Comparison of ENCODE assay signal across 8 cellular contexts in genomic region chr19:6739390-6739883, GRCh38. TPM values are rescaled to one million over a fixed set of nuclear protein-coding genes. Genes with fewer than 3 reads are reported as not detected.
DNase-seq lines count a peak whose midpoint lies in the region; ATAC-seq and TF ChIP-seq lines count a peak whose summit lies in the region.

Gene TRIP10, plus strand, starts transcription at chr19:6739680. Its CDS starts 82 bp downstream, at chr19:6739762.

- peak within 1 kb of the TSS; percentile 98 for H3K4me2 ChIP-seq in HCT116 (ENCODE audit: low read length)

- 0% methylated on average over 8 to 16 of the region's 47 CpGs for WGBS in esophagus squamous epithelium, 2 donors

- no peak for TF ChIP-seq POLR2A in HCT116 (IDR thresholded peaks at IDR 0.05; ENCODE audit: borderline replicate concordance, extremely low read depth, insufficient read depth, insufficient read length)
- peak in 3 of 4 donors; percentile 15 to 84 (median 59) for TF ChIP-seq POLR2A in esophagus squamous epithelium (IDR thresholded peaks at IDR 0.05)

- peak within 1 kb of the TSS; percentile 82 for H3K4me3 ChIP-seq in AG04450 (ENCODE audit: low read depth, low read length)
- H3K4me3 ChIP-seq in HCT116 (replicated peaks in 1 of 2; ENCODE audit: low read depth in 1 of 2, low read length in 2 of 2) = peak within 1 kb of the TSS; percentile 95 to 99
- peak within 1 kb of the TSS; percentile 81 to 95 (median 88) for H3K4me3 ChIP-seq in esophagus squamous epithelium
- H3K4me3 ChIP-seq in muscle layer of colon (ENCODE audit: low read depth in 1 of 2, low read length in 2 of 2) = peak within 1 kb of the TSS; percentile 87 to 95

- intact Hi-C loops in HCT116 (cut with micrococcal nuclease) = loop anchor here (1.0 to 5.0 kb wide), 3 partner anchors 28 to 367 kb away; partner anchors contain the start of genes ALKBH7 and SH2D3A
- intact Hi-C loops in esophagus squamous epithelium (cut with DNase I) = no loop called here

- no peaks in the 10 kb centered on the region for H3K27me3 ChIP-seq in AG04450 (ENCODE audit: control insufficient read depth, insufficient read depth, low read length)
- no peaks in the 10 kb centered on the region for H3K27me3 ChIP-seq in HCT116 (ENCODE audit: insufficient read depth, low read length)
- no peaks in the 10 kb centered on the region for H3K27me3 ChIP-seq in esophagus squamous epithelium
- no peaks in the 10 kb centered on the region for H3K27me3 ChIP-seq in muscle layer of colon (ENCODE audit: control insufficient read depth in 1 of 2, insufficient read depth in 2 of 2, low read length in 2 of 2)

- RAD21 ChIA-PET in HCT116 (lab: Charles Lee; ENCODE audit: low non-redundant PET in 1 of 2, low total read pairs in 2 of 2, uncharacterized antibody in 2 of 2, unreplicated experiment in 2 of 2) = interaction anchor here in 1 of 2 experiments (2.3 kb wide), 1 partner anchor 124 kb away, joined by 16 read pairs; no protein-coding TSS in a partner anchor

- no TSS peak for BruUV-seq in HCT116 (replicated peaks; lab: Mats Ljungman, UMichigan)

- peak within 1 kb of the TSS; percentile 37 for H2AFZ ChIP-seq in HCT116 (ENCODE audit: low read depth, low read length, poor library complexity, severe bottlenecking)

- ATAC-seq in HCT116 = peak; percentile 2
- no peak for ATAC-seq in HG03025 (IDR thresholded peaks at IDR 0.05; ENCODE audit: low FRiP score, unreplicated experiment)

- peak within 1 kb of the TSS; percentile 99 for H3K9ac ChIP-seq in HCT116 (ENCODE audit: low read length)
- peak within 1 kb of the TSS; percentile 80 for H3K9ac ChIP-seq in muscle layer of colon (ENCODE audit: low read length)

- TF ChIP-seq CTCF in AG04450 (IDR thresholded peaks at IDR 0.05; ENCODE audit: low read depth, low read length) = no peak
- TF ChIP-seq CTCF in HCT116 (IDR thresholded peaks at IDR 0.05 in 2 of 3, conservative IDR thresholded peaks at IDR 0.05 in 1 of 3; ENCODE audit: borderline replicate concordance in 1 of 3, insufficient read depth in 1 of 3, low read depth in 2 of 3, low read length in 2 of 3) = no peak
- TF ChIP-seq CTCF in esophagus squamous epithelium (IDR thresholded peaks at IDR 0.05) = no peak

- POLR2A ChIA-PET in AG04450 (lab: Yijun Ruan, JAX) = no interaction called here
- POLR2A ChIA-PET in HCT116 (lab: Charles Lee) = interaction anchor here (1.8 kb wide), 1 partner anchor 89 kb away, joined by 5 read pairs; no protein-coding TSS in a partner anchor

- H3K9me2 ChIP-seq in HCT116 (ENCODE audit: insufficient read depth) = no peaks in the 10 kb centered on the region

- CTCF ChIA-PET in AG04450 (lab: Charles Lee) = interaction anchor here (2.3 to 2.7 kb wide), 2 partner anchors 30 to 124 kb away, joined by 14 to 33 read pairs; no protein-coding TSS in a partner anchor
- CTCF ChIA-PET in HCT116 (lab: Charles Lee) = interaction anchor here (1.4 to 3.9 kb wide), 2 partner anchors 29 to 123 kb away, joined by 6 to 91 read pairs; no protein-coding TSS in a partner anchor

- TF ChIP-seq RAD21 in HCT116 (IDR thresholded peaks at IDR 0.05; ENCODE audit: low read depth) = no peak

- H3K4me1 ChIP-seq in HCT116 (ENCODE audit: control insufficient read depth in 1 of 2, insufficient read depth in 2 of 2, low read length in 2 of 2) (peaks cover 50 to 64% of the 10 kb centered on the region in 2 experiments), esophagus squamous epithelium (peaks cover 36 to 78% (median 52%) of the 10 kb centered on the region in 3 donors), muscle layer of colon (ENCODE audit: insufficient read depth, low read length) (peaks cover 40% of the 10 kb centered on the region)

- H3K36me3 ChIP-seq in HCT116 (ENCODE audit: control insufficient read depth in 1 of 2, insufficient read depth in 2 of 2, low read length in 2 of 2) (peaks cover 9 to 15% of the 10 kb centered on the region in 2 experiments; a peak in 3 of 4 replicates), esophagus squamous epithelium (peaks cover 0 to 41% (median 12%) of the 10 kb centered on the region in 3 donors), muscle layer of colon (ENCODE audit: insufficient read depth, low read length) (peaks cover 15% of the 10 kb centered on the region)

- H4K20me1 ChIP-seq in HCT116 (ENCODE audit: insufficient read depth) = no peaks in the 10 kb centered on the region

- H3K9me3 ChIP-seq in AG04450 (ENCODE audit: control insufficient read depth, insufficient read depth, low read length) (no peaks in the 10 kb centered on the region; the same call in 1 of the 2 replicates), HCT116 (ENCODE audit: control insufficient read depth in 1 of 2, insufficient read depth in 1 of 2, low read depth in 1 of 2, low read length in 2 of 2) (no peaks in the 10 kb centered on the region), esophagus squamous epithelium (no peaks in the 10 kb centered on the region), muscle layer of colon (ENCODE audit: low read length) (no peaks in the 10 kb centered on the region)

- H3K27ac ChIP-seq in AG04450 (ENCODE audit: low read depth, low read length) (peak within 1 kb of the TSS; percentile 33), HCT116 (ENCODE audit: low read depth, low read length) (peak within 1 kb of the TSS; percentile 90), esophagus squamous epithelium (peak within 1 kb of the TSS; percentile 96 to 99 (median 98)), muscle layer of colon (ENCODE audit: low read depth, low read length) (peak within 1 kb of the TSS; percentile 98)

- DNase-seq in AG04450 (ENCODE audit: low read depth, low spot score) (no peak), HCT116 (ENCODE audit: low read depth, low spot score) (no peak), OCI-M1 (lab: John Stamatoyannopoulos, UW) (peak; percentile 84), activated T-helper 1 cell treated with Interleukin-2 at 50 U/mL for 16 hours (ENCODE audit: low read depth) (peak; percentile 75), esophagus squamous epithelium (lab: John Stamatoyannopoulos, UW) (peak; percentile 40)
- peak; percentile 85 for DNase-seq in stimulated activated CD8-positive, alpha-beta memory T cell treated with anti-CD3 and anti-CD28 coated beads, Interleukin-4, amount 100 ng/mL, for 48 hours

- H3K79me2 ChIP-seq in HCT116 (ENCODE audit: insufficient read depth, low read length) = peaks cover 62% of the 10 kb centered on the region

TF ChIP-seq in HCT116, 20 proteins besides CTCF, POLR2A, EP300 and RAD21:
- no peak for TF ChIP-seq TCF7L2 (IDR thresholded peaks at IDR 0.05; ENCODE audit: borderline replicate concordance, extremely low read depth, insufficient read depth, insufficient read length)
- TF ChIP-seq POLR2AphosphoS5 (IDR thresholded peaks at IDR 0.05; ENCODE audit: low read depth, low read length) = peak; percentile 57

RNA-seq across cellular contexts. Expression of gene TRIP10, which starts in this region (rescaled TPM):
- polyA plus RNA-seq in AG04450 (2011; rRNA removed) = 27.6 and 29.3 TPM in 2 replicates
- polyA minus RNA-seq in AG04450 (2011; rRNA and poly(A)+ RNA removed) = 25.3 and 30.5 TPM in 2 replicates
- total RNA-seq in HCT116 (2021; ENCODE audit: unreplicated experiment) (111 TPM), esophagus squamous epithelium (100 to 1,000 TPM in 3 of 4 donors, 10 to 100 TPM in 1; 67.6 to 160 (median 117) TPM)
- 109 and 120 TPM in 2 replicates for polyA plus RNA-seq in HCT116 (2012)

Comparison
In these comparisons a context has a peak if more than half of its experiments do, and no peak if none do; other contexts are left out.
1. DNase-seq: peak in OCI-M1 (single experiment), activated T-helper 1 cell treated with Interleukin-2 at 50 U/mL for 16 hours (single experiment), esophagus squamous epithelium (single experiment) and stimulated activated CD8-positive, alpha-beta memory T cell treated with anti-CD3 and anti-CD28 coated beads, Interleukin-4, amount 100 ng/mL, for 48 hours (single experiment); none in AG04450 (single experiment) and HCT116 (single experiment).
2. H3K27ac ChIP-seq: peak in every context shown above with its lines; median percentile 98 in esophagus squamous epithelium; 98 in muscle layer of colon; 90 in HCT116; 33 in AG04450.
3. Peak in every context shown above with its lines, with median percentiles within 50 percentile points of each other: H3K4me3 ChIP-seq.